20 cellular contexts compared by ENCODE assay signal in genomic region chr11:33636104-33636503, GRCh38.
DNase-seq lines count a peak whose midpoint lies in the region; ATAC-seq, FAIRE-seq and TF ChIP-seq lines count a peak whose summit lies in the region.
"Had no signal": no experiment of that assay in that cellular context is flagged by ENCODE, and none has a peak within 500 bp of the region (broad histone marks: within the 10 kb centered on the region; RNA-seq: fewer than 3 reads in every experiment).

No MANE protein-coding gene starts in this region.

- peak; percentile 49 for FAIRE-seq in A549 (lab: Jason Lieb, UNC)
- FAIRE-seq: A204.1, G401.6, pancreas had no signal

- peaks cover 47% of the 10 kb centered on the region for H3K4me1 ChIP-seq in A549
- peaks cover 37% of the 10 kb centered on the region for H3K4me1 ChIP-seq in RWPE2 (ENCODE audit: insufficient read depth, poor library complexity, severe bottlenecking)
- H3K4me1 ChIP-seq: pancreas had no signal

- no peaks in the 10 kb centered on the region for H3K36me3 ChIP-seq in RWPE2 (ENCODE audit: low read depth)
- H3K36me3 ChIP-seq: ascending aorta, pancreas had no signal

- H3K4me3 ChIP-seq in A549 (no peak overlapping the region), RWPE2 (ENCODE audit: severe bottlenecking) (no peak overlapping the region), fibroblast of mammary gland (ENCODE audit: control insufficient read depth, low read depth, low read length) (no peak overlapping the region)
- H3K4me3 ChIP-seq: ascending aorta, coronary artery, pancreas had no signal

- POLR2A ChIA-PET in A549 (lab: Yijun Ruan, JAX), result interaction anchor here (0.7 kb wide), 1 partner anchor 258 kb away, joined by 7 read pairs; no protein-coding TSS in a partner anchor

- H3K27me3 ChIP-seq in RWPE2 (ENCODE audit: insufficient read depth, poor library complexity, severe bottlenecking), result no peaks in the 10 kb centered on the region
- H3K27me3 ChIP-seq: ascending aorta had no signal

- H3K27ac ChIP-seq in A549, result peak overlapping the region; percentile 81 to 87
- H3K27ac ChIP-seq in RWPE2 (ENCODE audit: poor library complexity, severe bottlenecking), result peak overlapping the region; percentile 98
- H3K27ac ChIP-seq: ascending aorta, coronary artery, pancreas had no signal

- peak overlapping the region; percentile 62 for H3K4me2 ChIP-seq in A549

- TF ChIP-seq RAD21 in A549 (conservative IDR thresholded peaks at IDR 0.05 in 1 of 2, IDR thresholded peaks at IDR 0.05 in 1 of 2), result no peak

- H3K9me3 ChIP-seq in A549 (peaks cover 2% of the 10 kb centered on the region; the same call in 1 of the 3 replicates), RWPE2 (ENCODE audit: severe bottlenecking) (no peaks in the 10 kb centered on the region)
- H3K9me3 ChIP-seq: ascending aorta, pancreas had no signal

- peak; percentile 47 to 59; a peak in 2 of 5 replicates for TF ChIP-seq EP300 in A549 (IDR thresholded peaks at IDR 0.05)

- TF ChIP-seq CTCF in A549 (IDR thresholded peaks at IDR 0.05) (no peak), RWPE2 (IDR thresholded peaks at IDR 0.05; ENCODE audit: poor library complexity, severe bottlenecking) (no peak), fibroblast of mammary gland (conservative IDR thresholded peaks at IDR 0.05; ENCODE audit: control insufficient read depth, insufficient read depth, low read depth, low read length) (no peak)

- 63% methylated on average over 6 of the region's 6 CpGs for WGBS in A549 (ENCODE audit: missing lambda C conversion rate)

- ATAC-seq in A549 (no peak), RWPE2 (ENCODE audit: low read depth) (peak; percentile 17; the same call in 1 of the 3 replicates), HG03342 (IDR thresholded peaks at IDR 0.05; ENCODE audit: unreplicated experiment) (no peak)
- ATAC-seq: left colon; stimulated activated memory B cell treated with anti-CD40 and anti-IgM and Interleukin-4, amounts not matched to agents 10 μg/mL and 1 μg/mL and 100 μg/mL, for 72 hours had no signal

- TF ChIP-seq POLR2A in A549 (IDR thresholded peaks at IDR 0.05; ENCODE audit: low read length), result no peak

- DNase-seq in A549 (ENCODE audit: low read depth in 1 of 2, low spot score in 1 of 2), result peak in 1 of 2 experiments; percentile 77
- DNase-seq in HCEC 1CT, result peak; percentile 37
- DNase-seq in RWPE2 (ENCODE audit: low spot score), result peak; percentile 76
- peak; percentile 87 for DNase-seq in fibroblast of mammary gland (ENCODE audit: low read depth)
- no peak for DNase-seq in RPMI8226
- DNase-seq in activated T-cell treated with anti-CD3 and anti-CD28 coated beads, Interleukin-2, amount 50 U/mL, for 1 hour, result no peak
- no peak for DNase-seq in LoVo (ENCODE audit: low spot score)
- DNase-seq: activated effector memory CD4-positive, alpha-beta T cell treated with Interleukin-2 at 50 U/mL for 16 hours; CD8-positive, alpha-beta memory T cell; KG1; left colon; NCI-H146; NCI-H446 treated with DMSO at 0.1 percent for 48 hours; pancreas had no signal

- CTCF ChIA-PET in A549 (lab: Yijun Ruan, JAX), result interaction anchor here (0.5 to 7.2 kb wide), 5 partner anchors 9 to 273 kb away, joined by 3 to 40 read pairs (median 5); no protein-coding TSS in a partner anchor

TF ChIP-seq in A549, 52 proteins besides CTCF, POLR2A, EP300 and RAD21 (continues in another document):
- TF ChIP-seq EHMT2 (IDR thresholded peaks at IDR 0.05; ENCODE audit: low read depth) (no peak), BCL3 (IDR thresholded peaks at IDR 0.05) (no peak), CEBPB (IDR thresholded peaks at IDR 0.05) (peak; percentile 77 to 86), HES2 (IDR thresholded peaks at IDR 0.05) (peak; percentile 76), JUNB (IDR thresholded peaks at IDR 0.05) (peak; percentile 39; the same call in 1 of the 2 replicates), KDM5A (IDR thresholded peaks at IDR 0.05) (no peak), HOXB13 (CRISPR knock-in tag; IDR thresholded peaks at IDR 0.05; ENCODE audit: low read depth) (no peak), NR3C1 (IDR thresholded peaks at IDR 0.05) (no peak), MAFK (IDR thresholded peaks at IDR 0.05; ENCODE audit: partially characterized antibody) (peak; percentile 51), HOXA7 (CRISPR knock-in tag; IDR thresholded peaks at IDR 0.05) (no peak), SMC3 (IDR thresholded peaks at IDR 0.05) (no peak), MAX (IDR thresholded peaks at IDR 0.05) (0 out of 2 replicates have a peak, but pooled peaks have one; percentile 20), EHF (CRISPR knock-in tag; IDR thresholded peaks at IDR 0.05) (no peak), RARB (CRISPR knock-in tag; IDR thresholded peaks at IDR 0.05) (no peak), HOXB5 (CRISPR knock-in tag; IDR thresholded peaks at IDR 0.05) (no peak), FOXS1 (CRISPR knock-in tag; IDR thresholded peaks at IDR 0.05) (no peak), MAZ (IDR thresholded peaks at IDR 0.05; ENCODE audit: borderline replicate concordance, low read depth, low read length) (no peak), CHD2 (IDR thresholded peaks at IDR 0.05; ENCODE audit: low read length, partially characterized antibody) (no peak), BHLHE40 (IDR thresholded peaks at IDR 0.05; ENCODE audit: low read depth, low read length) (no peak), FOSB (CRISPR knock-in tag; IDR thresholded peaks at IDR 0.05) (no peak), CHD4 (IDR thresholded peaks at IDR 0.05; ENCODE audit: borderline replicate concordance) (no peak), CBX2 (IDR thresholded peaks at IDR 0.05; ENCODE audit: borderline replicate concordance, low read depth) (no peak), E2F6 (IDR thresholded peaks at IDR 0.05; ENCODE audit: borderline replicate concordance, low read depth) (no peak), RNF2 (IDR thresholded peaks at IDR 0.05; ENCODE audit: borderline replicate concordance, low read depth) (no peak), ESRRA (IDR thresholded peaks at IDR 0.05; ENCODE audit: borderline replicate concordance, low read length) (no peak), FOSL2 (IDR thresholded peaks at IDR 0.05) (no peak), FOSL2 (CRISPR knock-in tag; IDR thresholded peaks at IDR 0.05) (no peak), HDAC2 (IDR thresholded peaks at IDR 0.05) (no peak), ZNF302 (CRISPR knock-in tag; IDR thresholded peaks at IDR 0.05) (no peak), USF2 (IDR thresholded peaks at IDR 0.05) (no peak)

Comparison
In these comparisons a context has a peak if more than half of its experiments do, and no peak if none do; other contexts are left out.
1. DNase-seq: peak in HCEC 1CT (single experiment), RWPE2 (single experiment) and fibroblast of mammary gland (single experiment); none in RPMI8226 (single experiment), activated T-cell treated with anti-CD3 and anti-CD28 coated beads, Interleukin-2, amount 50 U/mL, for 1 hour (single experiment) and LoVo (single experiment).